2 cellular contexts compared by ENCODE assay signal in the genomic region with DNA sequence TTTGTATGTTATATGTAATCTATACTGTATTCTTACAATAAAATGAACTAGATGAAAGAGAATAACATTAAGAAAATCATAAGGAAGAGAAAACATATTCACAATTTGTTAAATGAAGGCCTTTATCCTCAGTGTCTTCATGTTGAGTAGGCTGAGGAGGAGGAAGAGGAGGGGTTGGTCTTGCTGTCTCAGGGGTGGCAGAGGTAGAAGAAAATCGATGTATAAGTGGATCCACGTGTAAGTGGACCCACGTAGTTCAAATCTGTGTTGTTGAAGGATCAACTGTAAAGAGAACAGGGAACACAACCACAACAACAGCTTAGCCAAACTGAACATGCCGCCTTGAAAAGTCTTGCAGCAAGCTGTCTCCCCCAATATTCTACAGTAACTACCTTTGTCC.
TF ChIP-seq lines count a peak whose summit lies in the region.

No MANE protein-coding gene starts in this region.

TF ChIP-seq in GM23338, 12 proteins besides CTCF, POLR2A, EP300 and RAD21:
- no peak for TF ChIP-seq CREB1 (CRISPR knock-in tag; IDR thresholded peaks at IDR 0.05; ENCODE audit: low read depth)
- no peak for TF ChIP-seq ZNF114 (CRISPR knock-in tag; IDR thresholded peaks at IDR 0.05)
- TF ChIP-seq, protein P1, sequence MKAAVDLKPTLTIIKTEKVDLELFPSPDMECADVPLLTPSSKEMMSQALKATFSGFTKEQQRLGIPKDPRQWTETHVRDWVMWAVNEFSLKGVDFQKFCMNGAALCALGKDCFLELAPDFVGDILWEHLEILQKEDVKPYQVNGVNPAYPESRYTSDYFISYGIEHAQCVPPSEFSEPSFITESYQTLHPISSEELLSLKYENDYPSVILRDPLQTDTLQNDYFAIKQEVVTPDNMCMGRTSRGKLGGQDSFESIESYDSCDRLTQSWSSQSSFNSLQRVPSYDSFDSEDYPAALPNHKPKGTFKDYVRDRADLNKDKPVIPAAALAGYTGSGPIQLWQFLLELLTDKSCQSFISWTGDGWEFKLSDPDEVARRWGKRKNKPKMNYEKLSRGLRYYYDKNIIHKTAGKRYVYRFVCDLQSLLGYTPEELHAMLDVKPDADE (IDR thresholded peaks at IDR 0.05), result no peak
- TF ChIP-seq, protein P2, sequence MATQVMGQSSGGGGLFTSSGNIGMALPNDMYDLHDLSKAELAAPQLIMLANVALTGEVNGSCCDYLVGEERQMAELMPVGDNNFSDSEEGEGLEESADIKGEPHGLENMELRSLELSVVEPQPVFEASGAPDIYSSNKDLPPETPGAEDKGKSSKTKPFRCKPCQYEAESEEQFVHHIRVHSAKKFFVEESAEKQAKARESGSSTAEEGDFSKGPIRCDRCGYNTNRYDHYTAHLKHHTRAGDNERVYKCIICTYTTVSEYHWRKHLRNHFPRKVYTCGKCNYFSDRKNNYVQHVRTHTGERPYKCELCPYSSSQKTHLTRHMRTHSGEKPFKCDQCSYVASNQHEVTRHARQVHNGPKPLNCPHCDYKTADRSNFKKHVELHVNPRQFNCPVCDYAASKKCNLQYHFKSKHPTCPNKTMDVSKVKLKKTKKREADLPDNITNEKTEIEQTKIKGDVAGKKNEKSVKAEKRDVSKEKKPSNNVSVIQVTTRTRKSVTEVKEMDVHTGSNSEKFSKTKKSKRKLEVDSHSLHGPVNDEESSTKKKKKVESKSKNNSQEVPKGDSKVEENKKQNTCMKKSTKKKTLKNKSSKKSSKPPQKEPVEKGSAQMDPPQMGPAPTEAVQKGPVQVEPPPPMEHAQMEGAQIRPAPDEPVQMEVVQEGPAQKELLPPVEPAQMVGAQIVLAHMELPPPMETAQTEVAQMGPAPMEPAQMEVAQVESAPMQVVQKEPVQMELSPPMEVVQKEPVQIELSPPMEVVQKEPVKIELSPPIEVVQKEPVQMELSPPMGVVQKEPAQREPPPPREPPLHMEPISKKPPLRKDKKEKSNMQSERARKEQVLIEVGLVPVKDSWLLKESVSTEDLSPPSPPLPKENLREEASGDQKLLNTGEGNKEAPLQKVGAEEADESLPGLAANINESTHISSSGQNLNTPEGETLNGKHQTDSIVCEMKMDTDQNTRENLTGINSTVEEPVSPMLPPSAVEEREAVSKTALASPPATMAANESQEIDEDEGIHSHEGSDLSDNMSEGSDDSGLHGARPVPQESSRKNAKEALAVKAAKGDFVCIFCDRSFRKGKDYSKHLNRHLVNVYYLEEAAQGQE (IDR thresholded peaks at IDR 0.05; ENCODE audit: unreplicated experiment), result no peak

TF ChIP-seq in HEK293, 187 proteins besides CTCF, POLR2A, EP300 and RAD21:
- TF ChIP-seq ZNF2 (tag by site-specific recombination; IDR thresholded peaks at IDR 0.05) (no peak), ZNF140 (tag by site-specific recombination; IDR thresholded peaks at IDR 0.05) (no peak), ZNF133 (tag by site-specific recombination; IDR thresholded peaks at IDR 0.05) (peak; percentile 93)
